ENCODE assay signal across 28 cellular contexts in the genomic region with DNA sequence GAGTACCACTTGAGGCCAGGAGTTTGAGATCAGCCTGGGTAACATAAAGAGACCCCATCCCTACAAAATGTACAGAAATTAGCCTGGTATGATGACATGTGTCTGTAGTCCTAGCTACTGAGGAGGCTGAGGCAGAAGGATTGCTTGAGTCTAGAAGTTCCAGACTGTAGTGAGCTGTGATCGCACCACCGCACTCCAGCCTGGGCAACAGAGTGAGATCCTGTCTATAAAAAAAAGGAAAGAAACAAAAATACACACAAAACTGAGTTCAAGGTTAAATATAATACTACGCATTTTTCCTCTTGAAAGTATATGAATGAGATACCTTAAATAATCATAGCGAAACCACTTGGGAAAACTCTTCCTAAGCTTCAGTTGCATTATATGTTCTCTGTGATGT.
DNase-seq lines count a peak whose midpoint lies in the region; ATAC-seq, FAIRE-seq and TF ChIP-seq lines count a peak whose summit lies in the region.
"Had no signal": no experiment of that assay in that cellular context is flagged by ENCODE, and none has a peak within 500 bp of the region (broad histone marks: within the 10 kb centered on the region; RNA-seq: fewer than 3 reads in every experiment).

No MANE protein-coding gene starts in this region.

- H3K9me3 Mint-ChIP-seq in activated CD8-positive, alpha-beta T cell treated with anti-CD3 and anti-CD28 coated beads for 36 hours, result peaks cover 18% of the 10 kb centered on the region
- peaks cover 27% of the 10 kb centered on the region for H3K9me3 Mint-ChIP-seq in activated CD8-positive, alpha-beta T cell treated with anti-CD3 and anti-CD28 coated beads, Interleukin-2, amount 10 ng/mL, durations not matched to agents 7 days and 5 days (ENCODE audit: insufficient read depth)
- H3K9me3 Mint-ChIP-seq in stimulated activated naive CD8-positive, alpha-beta T cell treated with anti-CD3 and anti-CD28 coated beads, Interleukin-15, Interleukin-2, amounts not matched to agents 100 ng/mL and 50 ng/mL, for 24 hours, result peaks cover 17% of the 10 kb centered on the region
- H3K9me3 Mint-ChIP-seq in stimulated activated naive CD8-positive, alpha-beta T cell treated with anti-CD3 and anti-CD28 coated beads, Interleukin-15, amount 100 ng/mL, for 72 hours, result peaks cover 24 to 37% of the 10 kb centered on the region in 2 donors
- peaks cover 22% of the 10 kb centered on the region for H3K9me3 Mint-ChIP-seq in activated CD4-positive, alpha-beta memory T cell treated with anti-CD3 and anti-CD28 coated beads for 36 hours

- POLR2A ChIA-PET in activated CD8-positive, alpha-beta T cell treated with anti-CD3 and anti-CD28 coated beads for 36 hours (lab: Charles Lee), result interaction anchor here (1.2 kb wide), 1 partner anchor 96 kb away, joined by 3 read pairs; no protein-coding TSS in a partner anchor
- POLR2A ChIA-PET in activated CD8-positive, alpha-beta T cell treated with anti-CD3 and anti-CD28 coated beads, Interleukin-2, amount 10 ng/mL, durations not matched to agents 7 days and 5 days (lab: Charles Lee), result no interaction called here
- POLR2A ChIA-PET in activated CD4-positive, alpha-beta memory T cell treated with anti-CD3 and anti-CD28 coated beads for 36 hours (lab: Charles Lee), result no interaction called here

- no peak overlapping the region for H3K4me3 Mint-ChIP-seq in activated CD8-positive, alpha-beta T cell treated with anti-CD3 and anti-CD28 coated beads for 36 hours
- H3K4me3 Mint-ChIP-seq in activated CD8-positive, alpha-beta T cell treated with anti-CD3 and anti-CD28 coated beads, Interleukin-2, amount 10 ng/mL, durations not matched to agents 7 days and 5 days, result no peak overlapping the region
- no peak overlapping the region for H3K4me3 Mint-ChIP-seq in stimulated activated naive CD8-positive, alpha-beta T cell treated with anti-CD3 and anti-CD28 coated beads, Interleukin-15, Interleukin-2, amounts not matched to agents 100 ng/mL and 50 ng/mL, for 24 hours
- peak overlapping the region in 1 of 2 donors; percentile 58 for H3K4me3 Mint-ChIP-seq in stimulated activated naive CD8-positive, alpha-beta T cell treated with anti-CD3 and anti-CD28 coated beads, Interleukin-15, amount 100 ng/mL, for 72 hours
- H3K4me3 Mint-ChIP-seq in activated CD4-positive, alpha-beta memory T cell treated with anti-CD3 and anti-CD28 coated beads for 36 hours, result no peak overlapping the region
- H3K4me3 Mint-ChIP-seq: IgD-negative memory B cell had no signal

- H3K27ac Mint-ChIP-seq in activated CD8-positive, alpha-beta T cell treated with anti-CD3 and anti-CD28 coated beads for 36 hours, result peak overlapping the region; percentile 72
- H3K27ac Mint-ChIP-seq in activated CD8-positive, alpha-beta T cell treated with anti-CD3 and anti-CD28 coated beads, Interleukin-2, amount 10 ng/mL, durations not matched to agents 7 days and 5 days, result no peak overlapping the region
- peak overlapping the region; percentile 15 for H3K27ac Mint-ChIP-seq in stimulated activated naive CD8-positive, alpha-beta T cell treated with anti-CD3 and anti-CD28 coated beads, Interleukin-15, Interleukin-2, amounts not matched to agents 100 ng/mL and 50 ng/mL, for 24 hours
- H3K27ac Mint-ChIP-seq in stimulated activated naive CD8-positive, alpha-beta T cell treated with anti-CD3 and anti-CD28 coated beads, Interleukin-15, amount 100 ng/mL, for 72 hours, result peak overlapping the region in 1 of 2 donors; percentile 20
- H3K27ac Mint-ChIP-seq in activated CD4-positive, alpha-beta memory T cell treated with anti-CD3 and anti-CD28 coated beads for 36 hours, result no peak overlapping the region
- H3K27ac Mint-ChIP-seq: IgD-negative memory B cell had no signal

- WGBS in liver, result 44% methylated on average over 4 of the region's 4 CpGs

- no peaks in the 10 kb centered on the region for H3K27me3 ChIP-seq in liver (ENCODE audit: control insufficient read depth in 4 of 4, insufficient read depth in 4 of 4, low read length in 3 of 4)
- H3K27me3 ChIP-seq: BE2C had no signal

- CTCF ChIA-PET in activated CD8-positive, alpha-beta T cell treated with anti-CD3 and anti-CD28 coated beads for 36 hours (lab: Charles Lee), result no interaction called here
- CTCF ChIA-PET in activated CD8-positive, alpha-beta T cell treated with anti-CD3 and anti-CD28 coated beads, Interleukin-2, amount 10 ng/mL, durations not matched to agents 7 days and 5 days (lab: Charles Lee), result interaction anchor here (1.2 kb wide), 1 partner anchor 37 kb away, joined by 4 read pairs; no protein-coding TSS in a partner anchor
- CTCF ChIA-PET in activated CD4-positive, alpha-beta memory T cell treated with anti-CD3 and anti-CD28 coated beads for 36 hours (lab: Charles Lee), result no interaction called here

- FAIRE-seq in urothelium cell line (lab: Jason Lieb, UNC), result peak; percentile 85
- FAIRE-seq: G401.6, GM12878 had no signal

- no peak for TF ChIP-seq RAD21 in liver (IDR thresholded peaks at IDR 0.05)

- peaks cover 53% of the 10 kb centered on the region for H3K4me1 Mint-ChIP-seq in activated CD8-positive, alpha-beta T cell treated with anti-CD3 and anti-CD28 coated beads for 36 hours (ENCODE audit: low read depth)
- H3K4me1 Mint-ChIP-seq in activated CD8-positive, alpha-beta T cell treated with anti-CD3 and anti-CD28 coated beads, Interleukin-2, amount 10 ng/mL, durations not matched to agents 7 days and 5 days (ENCODE audit: low read depth), result peaks cover 56% of the 10 kb centered on the region
- peaks cover 45% of the 10 kb centered on the region for H3K4me1 Mint-ChIP-seq in stimulated activated naive CD8-positive, alpha-beta T cell treated with anti-CD3 and anti-CD28 coated beads, Interleukin-15, Interleukin-2, amounts not matched to agents 100 ng/mL and 50 ng/mL, for 24 hours (ENCODE audit: low read depth)
- H3K4me1 Mint-ChIP-seq in stimulated activated naive CD8-positive, alpha-beta T cell treated with anti-CD3 and anti-CD28 coated beads, Interleukin-15, amount 100 ng/mL, for 72 hours, result peaks cover 59% of the 10 kb centered on the region
- H3K4me1 Mint-ChIP-seq in activated CD4-positive, alpha-beta memory T cell treated with anti-CD3 and anti-CD28 coated beads for 36 hours (ENCODE audit: low read depth), result peaks cover 27% of the 10 kb centered on the region

- intact Hi-C loops in activated CD8-positive, alpha-beta T cell treated with anti-CD3 and anti-CD28 coated beads for 36 hours (cut with micrococcal nuclease), result loop anchor here (5.0 kb wide), 1 partner anchor 45 kb away; no protein-coding TSS in a partner anchor
- intact Hi-C loops in activated CD4-positive, alpha-beta memory T cell treated with anti-CD3 and anti-CD28 coated beads for 36 hours (cut with micrococcal nuclease), result no loop called here

- H3K27me3 Mint-ChIP-seq in activated CD8-positive, alpha-beta T cell treated with anti-CD3 and anti-CD28 coated beads for 36 hours, result no peaks in the 10 kb centered on the region
- H3K27me3 Mint-ChIP-seq in activated CD8-positive, alpha-beta T cell treated with anti-CD3 and anti-CD28 coated beads, Interleukin-2, amount 10 ng/mL, durations not matched to agents 7 days and 5 days (ENCODE audit: low read depth), result no peaks in the 10 kb centered on the region
- no peaks in the 10 kb centered on the region for H3K27me3 Mint-ChIP-seq in stimulated activated naive CD8-positive, alpha-beta T cell treated with anti-CD3 and anti-CD28 coated beads, Interleukin-15, Interleukin-2, amounts not matched to agents 100 ng/mL and 50 ng/mL, for 24 hours
- no peaks in the 10 kb centered on the region for H3K27me3 Mint-ChIP-seq in stimulated activated naive CD8-positive, alpha-beta T cell treated with anti-CD3 and anti-CD28 coated beads, Interleukin-15, amount 100 ng/mL, for 72 hours
- H3K27me3 Mint-ChIP-seq in activated CD4-positive, alpha-beta memory T cell treated with anti-CD3 and anti-CD28 coated beads for 36 hours, result no peaks in the 10 kb centered on the region

- peak overlapping the region in 1 of 2 donors; percentile 27 for H3K9ac ChIP-seq in liver (ENCODE audit: low read depth in 1 of 2, low read length in 2 of 2)
- H3K9ac ChIP-seq: KMS-11 had no signal

- peak overlapping the region in 2 of 3 donors; percentile 22 to 25 for H3K4me3 ChIP-seq in liver (ENCODE audit: low read depth in 1 of 3, low read length in 3 of 3)
- H3K4me3 ChIP-seq: GM12878 had no signal

- H3K4me1 ChIP-seq in liver (ENCODE audit: control insufficient read depth in 4 of 4, insufficient read depth in 4 of 4, low read length in 3 of 4), result peaks cover 4 to 34% (median 23%) of the 10 kb centered on the region in 4 donors
- H3K4me1 ChIP-seq: BE2C, Caco-2 had no signal

- no peak for ATAC-seq in activated CD8-positive, alpha-beta T cell treated with anti-CD3 and anti-CD28 coated beads for 36 hours
- no peak for ATAC-seq in activated CD8-positive, alpha-beta T cell treated with anti-CD3 and anti-CD28 coated beads, Interleukin-2, amount 10 ng/mL, durations not matched to agents 7 days and 5 days
- ATAC-seq in stimulated activated naive CD8-positive, alpha-beta T cell treated with anti-CD3 and anti-CD28 coated beads, Interleukin-15, amount 100 ng/mL, for 72 hours, result no peak
- no peak for ATAC-seq in HG02938 (IDR thresholded peaks at IDR 0.05; ENCODE audit: unreplicated experiment)
- ATAC-seq: GM12878, Panc1 had no signal

- H3K9me3 ChIP-seq in liver (ENCODE audit: control insufficient read depth in 4 of 4, low read length in 3 of 4), result peaks cover 0 to 5% (median 2%) of the 10 kb centered on the region in 4 donors
- H3K9me3 ChIP-seq: BE2C had no signal

- DNase-seq in activated CD8-positive, alpha-beta T cell treated with anti-CD3 and anti-CD28 coated beads for 36 hours, result no peak
- DNase-seq in activated CD8-positive, alpha-beta T cell treated with anti-CD3 and anti-CD28 coated beads, Interleukin-2, amount 10 ng/mL, durations not matched to agents 7 days and 5 days, result no peak
- no peak for DNase-seq in stimulated activated naive CD8-positive, alpha-beta T cell treated with anti-CD3 and anti-CD28 coated beads, Interleukin-15, amount 100 ng/mL, for 72 hours
- no peak for DNase-seq in urothelium cell line (ENCODE audit: low spot score)
- DNase-seq in activated CD4-positive, alpha-beta memory T cell treated with anti-CD3 and anti-CD28 coated beads for 36 hours, result no peak
- DNase-seq: 8988T; ACHN; BE2C; Caco-2; CD4-positive, alpha-beta memory T cell; GOT3; HCEC 1CT; NCI-H1092; NCI-H1417 treated with DMSO at 0.1 percent for 48 hours; NCI-H1694 treated with DMSO at 0.1 percent for 48 hours; NCI-H2081; NCI-H2227 treated with DMSO at 0.1 percent for 48 hours; NCI-H526 treated with DMSO at 0.1 percent for 48 hours; SHP77 had no signal

- no peak for TF ChIP-seq CTCF in activated CD8-positive, alpha-beta T cell treated with anti-CD3 and anti-CD28 coated beads for 36 hours (IDR thresholded peaks at IDR 0.05)
- TF ChIP-seq CTCF in liver (IDR thresholded peaks at IDR 0.05; ENCODE audit: low read depth, low read length, missing input control), result no peak

- H3K36me3 ChIP-seq in liver (ENCODE audit: control insufficient read depth in 4 of 4, insufficient read depth in 3 of 4, low read depth in 1 of 4, low read length in 3 of 4), result no peaks in the 10 kb centered on the region
- H3K36me3 ChIP-seq: BE2C had no signal

- H3K36me3 Mint-ChIP-seq in activated CD8-positive, alpha-beta T cell treated with anti-CD3 and anti-CD28 coated beads for 36 hours (ENCODE audit: low read depth), result peaks cover 32% of the 10 kb centered on the region
- H3K36me3 Mint-ChIP-seq in activated CD8-positive, alpha-beta T cell treated with anti-CD3 and anti-CD28 coated beads, Interleukin-2, amount 10 ng/mL, durations not matched to agents 7 days and 5 days (ENCODE audit: low read depth), result peaks cover 40% of the 10 kb centered on the region
- H3K36me3 Mint-ChIP-seq in stimulated activated naive CD8-positive, alpha-beta T cell treated with anti-CD3 and anti-CD28 coated beads, Interleukin-15, Interleukin-2, amounts not matched to agents 100 ng/mL and 50 ng/mL, for 24 hours (ENCODE audit: low read depth), result peaks cover 19% of the 10 kb centered on the region
- peaks cover 15% of the 10 kb centered on the region for H3K36me3 Mint-ChIP-seq in activated CD4-positive, alpha-beta memory T cell treated with anti-CD3 and anti-CD28 coated beads for 36 hours
- H3K36me3 Mint-ChIP-seq: IgD-negative memory B cell had no signal

- H3K27ac ChIP-seq in liver (ENCODE audit: low read depth in 1 of 2, low read length in 2 of 2), result peak overlapping the region; percentile 76 to 82
- H3K27ac ChIP-seq: KMS-11, RWPE1 had no signal

Comparison
In these comparisons a context has a peak if more than half of its experiments do, and no peak if none do; other contexts are left out.
1. H3K27ac Mint-ChIP-seq: peak in activated CD8-positive, alpha-beta T cell treated with anti-CD3 and anti-CD28 coated beads for 36 hours (single experiment) and stimulated activated naive CD8-positive, alpha-beta T cell treated with anti-CD3 and anti-CD28 coated beads, Interleukin-15, Interleukin-2, amounts not matched to agents 100 ng/mL and 50 ng/mL, for 24 hours (single experiment); none in activated CD8-positive, alpha-beta T cell treated with anti-CD3 and anti-CD28 coated beads, Interleukin-2, amount 10 ng/mL, durations not matched to agents 7 days and 5 days (single experiment) and activated CD4-positive, alpha-beta memory T cell treated with anti-CD3 and anti-CD28 coated beads for 36 hours (single experiment).